8 cellular contexts compared by ENCODE assay signal in the genomic region with DNA sequence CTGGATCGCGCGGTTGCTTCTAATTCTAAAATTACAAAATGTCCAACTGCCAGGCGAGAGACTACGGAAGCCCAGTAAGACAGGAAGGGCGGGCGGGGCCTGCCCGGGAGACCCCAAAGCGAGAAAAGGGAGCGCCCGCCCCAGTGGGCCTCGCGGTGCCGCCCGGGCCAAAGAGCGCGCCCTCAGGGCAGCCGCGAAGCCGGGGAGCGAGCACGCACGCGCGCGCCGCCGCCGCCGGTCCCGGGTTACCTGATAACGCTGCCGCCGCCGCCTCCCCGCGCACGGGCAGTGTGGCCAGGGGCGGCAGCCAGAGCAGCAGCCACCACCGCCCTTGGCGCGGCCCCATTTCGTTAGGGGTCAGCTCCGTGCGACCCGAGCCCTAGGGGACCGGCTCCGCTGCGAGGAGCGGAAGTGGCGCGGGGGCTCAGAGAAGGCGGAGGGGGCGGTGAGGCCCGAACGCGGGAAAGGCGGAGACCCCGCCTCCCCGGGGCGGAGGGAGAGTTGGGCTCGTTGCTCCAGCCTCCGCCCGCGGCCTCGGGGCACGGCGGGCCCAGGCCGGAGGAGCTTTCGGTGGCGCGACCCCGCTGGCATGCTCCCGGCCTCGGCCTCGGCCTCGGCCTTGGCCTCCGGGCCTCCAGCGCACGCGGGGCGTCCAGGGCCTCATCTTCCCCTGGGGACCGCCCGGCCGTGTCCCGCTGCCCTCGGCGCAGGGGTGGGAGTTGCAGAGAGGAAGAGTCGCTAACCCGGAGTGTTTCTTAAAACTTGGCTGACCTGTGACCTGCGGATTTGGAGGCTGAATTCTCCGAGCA. TPM values are rescaled to one million over a fixed set of nuclear protein-coding genes. Genes with fewer than 3 reads are reported as not detected.
A peak's percentile ranks its signal among the peaks of the same experiment; 100 is the strongest.
DNase-seq lines count a peak whose midpoint lies in the region; ATAC-seq, FAIRE-seq and TF ChIP-seq lines count a peak whose summit lies in the region.

A gene with protein sequence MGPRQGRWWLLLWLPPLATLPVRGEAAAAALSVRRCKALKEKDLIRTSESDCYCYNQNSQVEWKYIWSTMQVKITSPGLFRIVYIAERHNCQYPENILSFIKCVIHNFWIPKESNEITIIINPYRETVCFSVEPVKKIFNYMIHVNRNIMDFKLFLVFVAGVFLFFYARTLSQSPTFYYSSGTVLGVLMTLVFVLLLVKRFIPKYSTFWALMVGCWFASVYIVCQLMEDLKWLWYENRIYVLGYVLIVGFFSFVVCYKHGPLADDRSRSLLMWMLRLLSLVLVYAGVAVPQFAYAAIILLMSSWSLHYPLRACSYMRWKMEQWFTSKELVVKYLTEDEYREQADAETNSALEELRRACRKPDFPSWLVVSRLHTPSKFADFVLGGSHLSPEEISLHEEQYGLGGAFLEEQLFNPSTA (minus strand): TSS at position 413 of the 809 bp plus-strand sequence. CDS start 67 bp downstream, at position 346.

- H3K27ac ChIP-seq in pancreas, result peak within 1 kb of the TSS; percentile 84 to 94 (median 90)

- no peaks in the 10 kb centered on the region for H3K9me3 ChIP-seq in pancreas

- no peaks in the 10 kb centered on the region for H3K27me3 Mint-ChIP-seq in type B pancreatic cell

- peak; percentile 77 for DNase-seq in G401 (ENCODE audit: low spot score)
- DNase-seq in GOT3 (lab: John Stamatoyannopoulos, UW), result peak; percentile 61
- DNase-seq in LHCN-M2 (ENCODE audit: low read depth), result peak; percentile 75
- peak; percentile 82 for DNase-seq in SKM-1 treated with dmso at 0.1 percent for 144 hours (lab: John Stamatoyannopoulos, UW; ENCODE audit: unreplicated experiment)
- peak; percentile 87 to 88 for DNase-seq in activated naive CD4-positive, alpha-beta T cell treated with anti-CD3 and anti-CD28 coated beads, Interleukin-2, amount 50 U/mL, for 72 hours (ENCODE audit: low spot score in 2 of 2)
- DNase-seq in Right ventricle myocardium superior, result peak; percentile 92
- DNase-seq in pancreas, result peak; percentile 70 to 91 (median 76)
- DNase-seq in type B pancreatic cell (ENCODE audit: extremely low spot score, unreplicated experiment), result peak; percentile 85

- no peak for FAIRE-seq in pancreas (lab: Jason Lieb, UNC)

- peak within 1 kb of the TSS; percentile 70 to 93 (median 78) for H3K4me3 ChIP-seq in pancreas

- no peak for TF ChIP-seq CTCF in pancreas (IDR thresholded peaks at IDR 0.05)
- no peak for TF ChIP-seq CTCF in type B pancreatic cell (conservative IDR thresholded peaks at IDR 0.05)

- in situ Hi-C loops in G401 (cut with HindIII; ENCODE audit: low sequenced_read_pairs), result no loop called here

- peak within 1 kb of the TSS; percentile 94 for H3K4me3 Mint-ChIP-seq in type B pancreatic cell

- peaks cover 10 to 19% of the 10 kb centered on the region in 2 donors for H3K9me3 Mint-ChIP-seq in activated naive CD4-positive, alpha-beta T cell treated with anti-CD3 and anti-CD28 coated beads, Interleukin-2, amount 50 U/mL, for 72 hours
- H3K9me3 Mint-ChIP-seq in type B pancreatic cell, result peaks cover 8% of the 10 kb centered on the region

- intact Hi-C loops in Right ventricle myocardium superior (cut with DNase I) (loop anchor here (5.0 kb wide), 1 partner anchor 118 kb away; no protein-coding TSS in a partner anchor), pancreas (cut with DNase I) (no loop called here)

- no peaks in the 10 kb centered on the region for H3K27me3 ChIP-seq in pancreas

- peak within 1 kb of the TSS; percentile 99 for H3K27ac Mint-ChIP-seq in activated naive CD4-positive, alpha-beta T cell treated with anti-CD3 and anti-CD28 coated beads, Interleukin-2, amount 50 U/mL, for 72 hours
- peak within 1 kb of the TSS; percentile 88 for H3K27ac Mint-ChIP-seq in type B pancreatic cell

- H3K36me3 ChIP-seq in pancreas, result no peaks in the 10 kb centered on the region

- WGBS in pancreas, 2 donors, result 0 to 1% methylated on average over 56 to 92 of the region's 92 CpGs

- H3K36me3 Mint-ChIP-seq in activated naive CD4-positive, alpha-beta T cell treated with anti-CD3 and anti-CD28 coated beads, Interleukin-2, amount 50 U/mL, for 72 hours, result peaks cover 38 to 52% of the 10 kb centered on the region in 2 donors
- H3K36me3 Mint-ChIP-seq in type B pancreatic cell, result peaks cover 12% of the 10 kb centered on the region

- H3K4me1 Mint-ChIP-seq in type B pancreatic cell (ENCODE audit: unreplicated experiment), result peaks cover 8% of the 10 kb centered on the region

- peak; percentile 81 to 86 for ATAC-seq in activated naive CD4-positive, alpha-beta T cell treated with anti-CD3 and anti-CD28 coated beads, Interleukin-2, amount 50 U/mL, for 72 hours
- ATAC-seq in Right ventricle myocardium superior (ENCODE audit: poor library complexity), result peak; percentile 97
- ATAC-seq in pancreas, result peak; percentile 92 to 95 (median 94)

- H3K4me1 ChIP-seq in pancreas, result peaks cover 0 to 5% (median 3%) of the 10 kb centered on the region in 3 donors

RNA-seq across cellular contexts. Expression of the gene that starts here (rescaled TPM):
- total RNA-seq in G401 (2014; rRNA removed; shearing (Covaris generic)), result 4.9 and 5.1 TPM in 2 replicates
- 13.7 and 16.7 TPM in 2 replicates for total RNA-seq in LHCN-M2 (2014; rRNA removed)
- polyA plus RNA-seq in LHCN-M2 (2012), result 3.6 TPM
- total RNA-seq in activated naive CD4-positive, alpha-beta T cell treated with anti-CD3 and anti-CD28 coated beads, Interleukin-2, amount 50 U/mL, for 72 hours, result 10 to 100 TPM; 18.3 to 19.4 TPM
- 1.7 TPM for total RNA-seq in Right ventricle myocardium superior
- 1 to 10 TPM in 5 of 6 donors, under 1 TPM in 1; 0.51 to 3.1 (median 1.9) TPM for total RNA-seq in pancreas
- under 1 TPM; 0.42 to 0.80 TPM for polyA plus RNA-seq in pancreas
- total RNA-seq in type B pancreatic cell (ENCODE audit: low replicate concordance), result 5.8 and 7.2 TPM in 2 replicates

Comparison
In these comparisons a context has a peak if more than half of its experiments do, and no peak if none do; other contexts are left out.
1. Peak in every context shown above with its lines: DNase-seq, ATAC-seq, H3K4me3 ChIP-seq and H3K27ac ChIP-seq.